ENCODE assay signal across 18 cellular contexts in genomic region chr1:230550428-230550827, GRCh38.
A peak's percentile ranks its signal among the peaks of the same experiment; 100 is the strongest.
DNase-seq lines count a peak whose midpoint lies in the region; ATAC-seq and TF ChIP-seq lines count a peak whose summit lies in the region.
"Had no signal": no experiment of that assay in that cellular context is flagged by ENCODE, and none has a peak within 500 bp of the region (broad histone marks: within the 10 kb centered on the region; RNA-seq: fewer than 3 reads in every experiment).

No MANE protein-coding gene starts in this region.

- H3K27me3 Mint-ChIP-seq in activated naive CD8-positive, alpha-beta T cell treated with anti-CD3 and anti-CD28 coated beads, Interleukin-2, amount 50 U/mL, for 24 hours, result peaks cover 28% of the 10 kb centered on the region
- H3K27me3 Mint-ChIP-seq in activated T-cell treated with anti-CD3 and anti-CD28 coated beads, Interleukin-2, amount 50 U/mL, for 4 hours (ENCODE audit: low read depth), result peaks cover 24% of the 10 kb centered on the region
- H3K27me3 Mint-ChIP-seq in mesothelial cell of epicardium (ENCODE audit: low read depth), result peaks cover 56% of the 10 kb centered on the region

- no peaks in the 10 kb centered on the region for H3K4me1 Mint-ChIP-seq in activated naive CD8-positive, alpha-beta T cell treated with anti-CD3 and anti-CD28 coated beads, Interleukin-2, amount 50 U/mL, for 24 hours
- H3K4me1 Mint-ChIP-seq in activated T-cell treated with anti-CD3 and anti-CD28 coated beads, Interleukin-2, amount 50 U/mL, for 4 hours (ENCODE audit: low read depth), result no peaks in the 10 kb centered on the region
- H3K4me1 Mint-ChIP-seq in mesothelial cell of epicardium, result no peaks in the 10 kb centered on the region
- H3K4me1 Mint-ChIP-seq: CD8-positive, alpha-beta memory T cell had no signal

- H3K27ac Mint-ChIP-seq in activated naive CD8-positive, alpha-beta T cell treated with anti-CD3 and anti-CD28 coated beads, Interleukin-2, amount 50 U/mL, for 24 hours, result no peak overlapping the region
- H3K27ac Mint-ChIP-seq in mesothelial cell of epicardium, result no peak overlapping the region

- H3K27ac ChIP-seq in effector memory CD4-positive, alpha-beta T cell (ENCODE audit: insufficient read depth, low read length, poor library complexity, severe bottlenecking), result no peak overlapping the region
- H3K27ac ChIP-seq: ascending aorta, colonic mucosa, SJSA1 had no signal

- H3K36me3 Mint-ChIP-seq in activated naive CD8-positive, alpha-beta T cell treated with anti-CD3 and anti-CD28 coated beads, Interleukin-2, amount 50 U/mL, for 24 hours (ENCODE audit: low read depth), result no peaks in the 10 kb centered on the region
- no peaks in the 10 kb centered on the region for H3K36me3 Mint-ChIP-seq in activated T-cell treated with anti-CD3 and anti-CD28 coated beads, Interleukin-2, amount 50 U/mL, for 4 hours (ENCODE audit: insufficient read depth)
- no peaks in the 10 kb centered on the region for H3K36me3 Mint-ChIP-seq in mesothelial cell of epicardium
- H3K36me3 Mint-ChIP-seq: CD8-positive, alpha-beta memory T cell had no signal

- H3K4me3 Mint-ChIP-seq in activated naive CD8-positive, alpha-beta T cell treated with anti-CD3 and anti-CD28 coated beads, Interleukin-2, amount 50 U/mL, for 24 hours, result no peak overlapping the region
- H3K4me3 Mint-ChIP-seq in activated T-cell treated with anti-CD3 and anti-CD28 coated beads, Interleukin-2, amount 50 U/mL, for 4 hours, result no peak overlapping the region
- no peak overlapping the region for H3K4me3 Mint-ChIP-seq in mesothelial cell of epicardium
- H3K4me3 Mint-ChIP-seq: activated CD4-positive, alpha-beta memory T cell treated with anti-CD3 and anti-CD28 coated beads, Interleukin-2, amount 10 ng/mL, durations not matched to agents 7 days and 5 days; CD8-positive, alpha-beta memory T cell had no signal

- TF ChIP-seq CTCF in mesothelial cell of epicardium (IDR thresholded peaks at IDR 0.05; ENCODE audit: unreplicated experiment), result no peak

- H3K4me1 ChIP-seq in effector memory CD4-positive, alpha-beta T cell (ENCODE audit: control insufficient read depth, insufficient read depth, low read length, poor library complexity, severe bottlenecking), result no peaks in the 10 kb centered on the region
- H3K4me1 ChIP-seq: ascending aorta, colonic mucosa had no signal

- peaks cover 3% of the 10 kb centered on the region for H3K9me3 Mint-ChIP-seq in activated naive CD8-positive, alpha-beta T cell treated with anti-CD3 and anti-CD28 coated beads, Interleukin-2, amount 50 U/mL, for 24 hours
- H3K9me3 Mint-ChIP-seq in activated T-cell treated with anti-CD3 and anti-CD28 coated beads, Interleukin-2, amount 50 U/mL, for 4 hours, result no peaks in the 10 kb centered on the region
- H3K9me3 Mint-ChIP-seq in mesothelial cell of epicardium, result no peaks in the 10 kb centered on the region
- H3K9me3 Mint-ChIP-seq: activated CD4-positive, alpha-beta memory T cell treated with anti-CD3 and anti-CD28 coated beads, Interleukin-2, amount 10 ng/mL, durations not matched to agents 7 days and 5 days; CD8-positive, alpha-beta memory T cell had no signal

- H3K4me3 ChIP-seq in Jurkat, Clone E6-1 (ENCODE audit: low read length), result no peak overlapping the region
- no peak overlapping the region for H3K4me3 ChIP-seq in effector memory CD4-positive, alpha-beta T cell (ENCODE audit: insufficient read depth, low read depth, low read length, poor library complexity, severe bottlenecking)
- H3K4me3 ChIP-seq: ascending aorta, colonic mucosa, SJSA1 had no signal

- H3K9me3 ChIP-seq in effector memory CD4-positive, alpha-beta T cell (ENCODE audit: control insufficient read depth, low read length), result no peaks in the 10 kb centered on the region
- H3K9me3 ChIP-seq: ascending aorta, colonic mucosa, SJSA1 had no signal

- H3K27me3 ChIP-seq in effector memory CD4-positive, alpha-beta T cell (replicated peaks; ENCODE audit: control insufficient read depth, insufficient read depth, low read length, poor library complexity, severe bottlenecking), result no peaks in the 10 kb centered on the region
- H3K27me3 ChIP-seq: ascending aorta, colonic mucosa, SJSA1 had no signal

- peak; percentile 24 for ATAC-seq in activated naive CD8-positive, alpha-beta T cell treated with anti-CD3 and anti-CD28 coated beads, Interleukin-2, amount 50 U/mL, for 24 hours
- ATAC-seq in activated T-cell treated with anti-CD3 and anti-CD28 coated beads, Interleukin-2, amount 50 U/mL, for 4 hours, result no peak

- DNase-seq in NK-92 treated with Interleukin-12 subunit alpha and Interleukin-12 subunit beta, amount 100 ng/mL, for 24 hours (lab: John Stamatoyannopoulos, UW), result peak; percentile 32
- no peak for DNase-seq in NK-92 (lab: John Stamatoyannopoulos, UW; ENCODE audit: unreplicated experiment)
- peak; percentile 47 for DNase-seq in Jurkat, Clone E6-1 (ENCODE audit: low read depth, low spot score)
- DNase-seq in activated naive CD8-positive, alpha-beta T cell treated with anti-CD3 and anti-CD28 coated beads, Interleukin-2, amount 50 U/mL, for 24 hours, result no peak
- peak; percentile 51 for DNase-seq in myocyte (ENCODE audit: low read depth)
- no peak for DNase-seq in activated T-cell treated with anti-CD3 and anti-CD28 coated beads, Interleukin-2, amount 50 U/mL, for 4 hours
- DNase-seq in mesothelial cell of epicardium (ENCODE audit: low spot score in 2 of 2, unreplicated experiment in 2 of 2), result no peak
- DNase-seq in effector memory CD4-positive, alpha-beta T cell, result no peak
- DNase-seq: ACHN; activated CD4-positive, alpha-beta memory T cell treated with anti-CD3 and anti-CD28 coated beads, Interleukin-2, amount 10 ng/mL, durations not matched to agents 7 days and 5 days; activated gamma-delta T cell; CD8-positive, alpha-beta memory T cell; colonic mucosa; NCI-H345; stimulated activated CD4-positive, alpha-beta T cell treated with anti-CD3 and anti-CD28 coated beads, Interleukin-4, amount 100 ng/mL, for 4 hours; trophoblast cell had no signal

- no peaks in the 10 kb centered on the region for H3K36me3 ChIP-seq in effector memory CD4-positive, alpha-beta T cell (ENCODE audit: control insufficient read depth, insufficient read depth, low read length)
- H3K36me3 ChIP-seq: ascending aorta, colonic mucosa, SJSA1 had no signal

Comparison
In these comparisons a context has a peak if more than half of its experiments do, and no peak if none do; other contexts are left out.
1. DNase-seq: peak in NK-92 treated with Interleukin-12 subunit alpha and Interleukin-12 subunit beta, amount 100 ng/mL, for 24 hours (single experiment), Jurkat, Clone E6-1 (single experiment) and myocyte (single experiment); none in NK-92 (single experiment), activated naive CD8-positive, alpha-beta T cell treated with anti-CD3 and anti-CD28 coated beads, Interleukin-2, amount 50 U/mL, for 24 hours (single experiment), activated T-cell treated with anti-CD3 and anti-CD28 coated beads, Interleukin-2, amount 50 U/mL, for 4 hours (single experiment), mesothelial cell of epicardium (0 of 2) and effector memory CD4-positive, alpha-beta T cell (0 of 3).